ENCODE assay signal across 8 cellular contexts in the genomic region with DNA sequence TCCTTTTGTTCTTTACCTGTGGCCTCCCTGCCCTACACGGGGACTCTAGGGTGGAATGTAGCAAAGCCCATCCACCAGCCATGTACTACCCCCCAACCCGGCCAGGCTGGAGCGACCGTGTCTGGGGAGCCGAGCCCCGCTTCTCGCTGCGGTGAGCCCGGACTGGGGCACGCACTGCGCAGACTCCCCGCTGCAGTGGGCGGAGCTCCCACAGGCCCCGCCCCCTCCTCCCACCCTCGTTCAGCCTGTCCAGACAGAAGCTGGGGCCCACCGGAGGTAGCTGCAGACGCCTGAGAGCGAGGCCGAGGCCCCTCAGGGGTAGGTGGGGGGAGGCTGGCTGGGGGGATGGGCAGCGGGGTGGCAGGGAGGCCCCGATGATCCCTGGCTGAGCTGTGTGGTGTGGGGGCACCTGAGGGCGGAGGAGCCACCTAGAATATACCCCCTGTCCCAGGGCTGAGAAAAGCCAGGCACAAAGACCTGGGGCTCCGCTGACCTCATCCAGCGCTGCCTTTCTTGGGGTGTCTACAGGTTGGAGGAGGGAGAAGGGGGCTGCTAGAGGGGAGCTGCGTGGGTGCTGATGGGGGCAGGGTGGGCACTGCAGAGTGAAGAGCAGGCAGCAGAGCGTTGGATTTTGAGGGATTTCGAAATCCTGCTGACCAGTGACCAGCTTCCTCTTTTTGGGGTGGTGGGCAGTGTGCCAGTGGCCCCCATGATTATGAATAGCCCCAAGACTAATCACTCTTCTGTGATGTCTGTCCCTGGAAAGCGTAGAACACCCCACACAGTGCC. TPM values are rescaled to one million over a fixed set of nuclear protein-coding genes. Genes with fewer than 3 reads are reported as not detected.
DNase-seq lines count a peak whose midpoint lies in the region; ATAC-seq and TF ChIP-seq lines count a peak whose summit lies in the region.

No MANE protein-coding gene starts in this region.

- peaks cover 0 to 24% (median 4%) of the 10 kb centered on the region in 4 donors for H3K4me1 ChIP-seq in tibial nerve

- CTCF ChIA-PET in GM10248 (lab: Yijun Ruan, JAX) = interaction anchor here (1.0 to 1.8 kb wide), 6 partner anchors 10 to 269 kb away, joined by 3 to 7 read pairs (median 3); no protein-coding TSS in a partner anchor
- CTCF ChIA-PET in activated naive CD4-positive, alpha-beta T cell treated with anti-CD3 and anti-CD28 coated beads, Interleukin-2, amount 10 ng/mL, durations not matched to agents 7 days and 5 days (lab: Charles Lee) = interaction anchor here (0.9 kb wide), 1 partner anchor 55 kb away, joined by 3 read pairs; no protein-coding TSS in a partner anchor

- peaks cover 0 to 45% (median 0%) of the 10 kb centered on the region in 3 donors for H3K36me3 ChIP-seq in tibial nerve

- peak overlapping the region; percentile 20 to 49 (median 38) for H3K4me3 ChIP-seq in tibial nerve

- H3K4me3 Mint-ChIP-seq in activated naive CD4-positive, alpha-beta T cell treated with anti-CD3 and anti-CD28 coated beads, Interleukin-2, amount 10 ng/mL, durations not matched to agents 7 days and 5 days = peak overlapping the region; percentile 15

- H3K27me3 Mint-ChIP-seq in activated naive CD4-positive, alpha-beta T cell treated with anti-CD3 and anti-CD28 coated beads, Interleukin-2, amount 10 ng/mL, durations not matched to agents 7 days and 5 days = no peaks in the 10 kb centered on the region

- TF ChIP-seq CTCF in GM10248 (IDR thresholded peaks at IDR 0.05; ENCODE audit: control extremely low read depth, extremely low read depth, low read depth, missing control alignments) = no peak
- no peak for TF ChIP-seq CTCF in omental fat pad (IDR thresholded peaks at IDR 0.05)
- TF ChIP-seq CTCF in tibial nerve (IDR thresholded peaks at IDR 0.05) = no peak

- POLR2A ChIA-PET in GM10248 (lab: Yijun Ruan, JAX) = interaction anchor here (1.6 kb wide), 1 partner anchor 9 kb away, joined by 5 read pairs; no protein-coding TSS in a partner anchor

- no peaks in the 10 kb centered on the region for H3K9me3 Mint-ChIP-seq in activated naive CD4-positive, alpha-beta T cell treated with anti-CD3 and anti-CD28 coated beads, Interleukin-2, amount 10 ng/mL, durations not matched to agents 7 days and 5 days

- H3K9me3 ChIP-seq in tibial nerve = no peaks in the 10 kb centered on the region

- no peaks in the 10 kb centered on the region for H3K27me3 ChIP-seq in tibial nerve

- H3K27ac Mint-ChIP-seq in activated naive CD4-positive, alpha-beta T cell treated with anti-CD3 and anti-CD28 coated beads, Interleukin-2, amount 10 ng/mL, durations not matched to agents 7 days and 5 days = no peak overlapping the region

- DNase-seq in GM10248 (ENCODE audit: extremely low spot score) (peak; percentile 93), NCI-H526 treated with DMSO at 0.1 percent for 48 hours (lab: John Stamatoyannopoulos, UW) (peak; percentile 31), globus pallidus (ENCODE audit: low spot score) (peak; percentile 47), omental fat pad (ENCODE audit: low spot score) (peak; percentile 67), tibial nerve (ENCODE audit: low spot score in 2 of 2) (peak; percentile 44 to 56), SKM-1 treated with dmso at 0.1 percent for 144 hours (lab: John Stamatoyannopoulos, UW; ENCODE audit: unreplicated experiment) (no peak)
- DNase-seq in activated naive CD4-positive, alpha-beta T cell treated with anti-CD3 and anti-CD28 coated beads, Interleukin-2, amount 10 ng/mL, durations not matched to agents 7 days and 5 days = peak; percentile 50
- no peak for DNase-seq in central memory CD4-positive, alpha-beta T cell

- H3K4me1 Mint-ChIP-seq in activated naive CD4-positive, alpha-beta T cell treated with anti-CD3 and anti-CD28 coated beads, Interleukin-2, amount 10 ng/mL, durations not matched to agents 7 days and 5 days = peaks cover 25% of the 10 kb centered on the region

- peak overlapping the region in 3 of 4 donors; percentile 23 to 69 (median 47) for H3K27ac ChIP-seq in tibial nerve

- H3K36me3 Mint-ChIP-seq in activated naive CD4-positive, alpha-beta T cell treated with anti-CD3 and anti-CD28 coated beads, Interleukin-2, amount 10 ng/mL, durations not matched to agents 7 days and 5 days = peaks cover 9% of the 10 kb centered on the region

- TF ChIP-seq EP300 in tibial nerve (IDR thresholded peaks at IDR 0.05) = no peak

- ATAC-seq in omental fat pad (ENCODE audit: low FRiP score) = peak; percentile 56

- TF ChIP-seq POLR2A in tibial nerve (IDR thresholded peaks at IDR 0.05) = no peak

- WGBS in tibial nerve, 2 donors = 9 to 24% methylated on average over 21 to 23 of the region's 28 CpGs

RNA-seq across cellular contexts. Expression of gene PLD3, which starts 17.3 kb away (rescaled TPM):
- total RNA-seq in omental fat pad (100 to 1,000 TPM; 254 to 437 (median 351) TPM), tibial nerve (100 to 1,000 TPM; 259 to 352 (median 281) TPM)

RNA-seq across cellular contexts. Expression of gene C19orf47, which starts 17.6 kb away (rescaled TPM):
- total RNA-seq in omental fat pad = 10 to 100 TPM in 1 of 4 donors, 1 to 10 TPM in 3; 7.6 to 11.9 (median 8.3) TPM
- total RNA-seq in tibial nerve = 10 to 100 TPM in 3 of 4 donors, 1 to 10 TPM in 1; 4.7 to 27.0 (median 12.8) TPM

RNA-seq across cellular contexts. Expression of gene HIPK4, which starts 24.2 kb away (rescaled TPM):
- total RNA-seq in omental fat pad (1 to 10 TPM in 1 of 4 donors, under 1 TPM in 1, not detected in 2; 0.24 to 2.2 TPM), tibial nerve (under 1 TPM in 2 of 4 donors, not detected in 2; 0.39 to 0.60 TPM)

RNA-seq across cellular contexts. Expression of gene PRX, which starts 47.4 kb away (rescaled TPM):
- total RNA-seq in omental fat pad (1 to 10 TPM; 2.2 to 6.1 (median 4.3) TPM), tibial nerve (100 to 1,000 TPM; 454 to 667 (median 548) TPM)

RNA-seq across cellular contexts. Expression of gene SERTAD1, which starts 60.0 kb away (rescaled TPM):
- total RNA-seq in omental fat pad (10 to 100 TPM; 18.9 to 80.9 (median 37.7) TPM), tibial nerve (10 to 100 TPM; 18.9 to 22.2 (median 20.4) TPM)

Comparison
In these comparisons a context has a peak if more than half of its experiments do, and no peak if none do; other contexts are left out.
1. DNase-seq: peak in GM10248 (single experiment), NCI-H526 treated with DMSO at 0.1 percent for 48 hours (single experiment), activated naive CD4-positive, alpha-beta T cell treated with anti-CD3 and anti-CD28 coated beads, Interleukin-2, amount 10 ng/mL, durations not matched to agents 7 days and 5 days (single experiment), globus pallidus (single experiment), omental fat pad (single experiment) and tibial nerve (2 of 2); none in SKM-1 treated with dmso at 0.1 percent for 144 hours (single experiment) and central memory CD4-positive, alpha-beta T cell (single experiment).